ENCODE assay signal across 2 cellular contexts in genomic region chr11:43515090-43515489, GRCh38.
TF ChIP-seq lines count a peak whose summit lies in the region.

No MANE protein-coding gene starts in this region.

TF ChIP-seq in IMR-90, 13 proteins besides CTCF, POLR2A, EP300 and RAD21 (continued from another document):
- no peak for TF ChIP-seq FOS (IDR thresholded peaks at IDR 0.05; ENCODE audit: low read depth, low read length)

TF ChIP-seq in WTC11, 78 proteins besides CTCF, POLR2A, EP300 and RAD21 (continued from another document):
- peak; percentile 40; the same call in 1 of the 2 replicates for TF ChIP-seq USF2 (CRISPR knock-in tag; IDR thresholded peaks at IDR 0.05)
- TF ChIP-seq MLX (CRISPR knock-in tag; IDR thresholded peaks at IDR 0.05): no peak
- no peak for TF ChIP-seq EMX1 (CRISPR knock-in tag; IDR thresholded peaks at IDR 0.05)
- no peak for TF ChIP-seq HMGXB4 (CRISPR knock-in tag; IDR thresholded peaks at IDR 0.05)
- TF ChIP-seq CDX4 (CRISPR knock-in tag; IDR thresholded peaks at IDR 0.05; ENCODE audit: borderline replicate concordance): no peak
